In the genomic region with DNA sequence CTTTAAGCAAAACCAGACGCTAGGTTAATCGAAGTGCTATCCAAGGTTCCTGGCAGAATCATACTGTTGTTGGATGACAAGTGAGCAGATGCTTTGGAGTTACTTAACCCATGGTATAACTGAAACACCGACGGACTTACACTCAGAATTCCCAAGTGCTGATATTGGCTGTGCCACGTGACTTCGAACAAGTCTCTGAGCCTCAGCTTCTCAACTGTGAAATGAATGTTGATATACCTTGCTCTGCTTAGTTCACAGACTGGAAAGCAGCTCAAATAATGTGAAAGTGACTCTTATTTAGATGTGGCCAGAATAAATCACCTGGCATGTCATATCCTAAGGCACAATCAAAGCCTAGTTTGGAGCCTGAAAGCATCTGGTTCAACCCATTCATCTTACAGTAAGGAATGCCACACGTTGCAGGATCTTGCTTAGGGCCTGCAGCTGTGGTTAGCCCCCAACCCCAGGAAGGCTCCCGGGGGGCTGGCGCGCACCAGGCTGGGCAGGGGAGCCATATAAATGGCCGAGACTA, we compare ENCODE assay signal across 8 cellular contexts. TPM values are rescaled to one million over a fixed set of nuclear protein-coding genes. Genes with fewer than 3 reads are reported as not detected.
DNase-seq lines count a peak whose midpoint lies in the region; FAIRE-seq and TF ChIP-seq lines count a peak whose summit lies in the region.

No MANE protein-coding gene starts in this region.

- CTCF ChIA-PET in CD4-positive, alpha-beta memory T cell (lab: Charles Lee; ENCODE audit: partially characterized antibody), result interaction anchor here (0.8 to 1.2 kb wide), 4 partner anchors 9 to 80 kb away, joined by 3 to 4 read pairs (median 3); no protein-coding TSS in a partner anchor

- no peak for FAIRE-seq in H54 (lab: Jason Lieb, UNC)

- TF ChIP-seq CTCF in MM.1S (IDR thresholded peaks at IDR 0.05; ENCODE audit: low read length) (no peak), neural cell (IDR thresholded peaks at IDR 0.05; ENCODE audit: poor library complexity, severe bottlenecking) (no peak)

- no peaks in the 10 kb centered on the region for H3K9me3 ChIP-seq in CD4-positive, alpha-beta memory T cell (ENCODE audit: control insufficient read depth in 1 of 2, low read length in 2 of 2)
- H3K9me3 ChIP-seq in MM.1S (replicated peaks; ENCODE audit: insufficient read depth, low read length) (no peaks in the 10 kb centered on the region), duodenal mucosa (ENCODE audit: control insufficient read depth in 1 of 2, low read length in 2 of 2) (no peaks in the 10 kb centered on the region), neural cell (ENCODE audit: low read length) (no peaks in the 10 kb centered on the region)

- H3K9me3 Mint-ChIP-seq in CD4-positive, alpha-beta memory T cell, result peaks cover 0 to 3% (median 0%) of the 10 kb centered on the region in 8 donors

- peaks cover 19 to 27% of the 10 kb centered on the region in 2 donors for H3K36me3 Mint-ChIP-seq in CD4-positive, alpha-beta memory T cell

- peaks cover 29% of the 10 kb centered on the region for H3K4me1 ChIP-seq in CD4-positive, alpha-beta memory T cell (ENCODE audit: insufficient read depth, low read length)
- H3K4me1 ChIP-seq in MM.1S (ENCODE audit: low read length) (peaks cover 9% of the 10 kb centered on the region), duodenal mucosa (ENCODE audit: control insufficient read depth in 1 of 2, insufficient read depth in 2 of 2, low read length in 2 of 2) (peaks cover 13 to 25% of the 10 kb centered on the region in 2 donors)

- H3K27ac Mint-ChIP-seq in CD4-positive, alpha-beta memory T cell, result peak overlapping the region in 6 of 7 donors; percentile 32 to 93 (median 82)

- peak overlapping the region; percentile 89 to 94 (median 92) for H3K4me3 Mint-ChIP-seq in CD4-positive, alpha-beta memory T cell

- no peak for DNase-seq in CD4-positive, alpha-beta memory T cell
- DNase-seq in MM.1S, result no peak
- DNase-seq in retina, result no peak
- no peak for DNase-seq in pons (ENCODE audit: low spot score)
- DNase-seq in T1000 (lab: John Stamatoyannopoulos, UW), result no peak
- no peak for DNase-seq in H54 (ENCODE audit: insufficient read length, low spot score)

- H3K27me3 Mint-ChIP-seq in CD4-positive, alpha-beta memory T cell, result no peaks in the 10 kb centered on the region

- H2AFZ ChIP-seq in MM.1S (ENCODE audit: low read length) (peak overlapping the region; percentile 91), neural cell (ENCODE audit: low read depth, low read length) (peak overlapping the region; percentile 78)

- H3K9me2 ChIP-seq in MM.1S (replicated peaks; ENCODE audit: insufficient read depth, low read length) (no peaks in the 10 kb centered on the region), neural cell (ENCODE audit: insufficient read depth, low read length) (no peaks in the 10 kb centered on the region)

- TF ChIP-seq POLR2A in H54 (IDR thresholded peaks at IDR 0.05; ENCODE audit: low read depth, low read length), result no peak

- H4K20me1 ChIP-seq in MM.1S (ENCODE audit: insufficient read depth, low read length), result no peaks in the 10 kb centered on the region
- no peaks in the 10 kb centered on the region for H4K20me1 ChIP-seq in neural cell (ENCODE audit: insufficient read depth)

- H3K4me2 ChIP-seq in MM.1S (ENCODE audit: low read depth, low read length), result peak overlapping the region; percentile 87
- H3K4me2 ChIP-seq in neural cell (ENCODE audit: low read length), result peak overlapping the region; percentile 79

- no peaks in the 10 kb centered on the region for H3K27me3 ChIP-seq in CD4-positive, alpha-beta memory T cell (ENCODE audit: insufficient read depth, low read length)
- no peaks in the 10 kb centered on the region for H3K27me3 ChIP-seq in MM.1S (replicated peaks; ENCODE audit: insufficient read depth, low read length)
- no peaks in the 10 kb centered on the region for H3K27me3 ChIP-seq in duodenal mucosa (ENCODE audit: control insufficient read depth in 1 of 2, insufficient read depth in 2 of 2, low read length in 2 of 2)
- H3K27me3 ChIP-seq in neural cell (ENCODE audit: insufficient read depth, low read depth, low read length), result no peaks in the 10 kb centered on the region

- H3K79me2 ChIP-seq in MM.1S (ENCODE audit: low read length) (peaks cover 51% of the 10 kb centered on the region), neural cell (replicated peaks; ENCODE audit: insufficient read depth, low read length) (peaks cover 16% of the 10 kb centered on the region)

- H3K27ac ChIP-seq in CD4-positive, alpha-beta memory T cell (ENCODE audit: low read depth, low read length), result peak overlapping the region; percentile 68
- H3K27ac ChIP-seq in MM.1S (ENCODE audit: low read length) (peak overlapping the region; percentile 24; the same call in 1 of the 2 replicates), duodenal mucosa (ENCODE audit: low read depth, low read length) (no peak overlapping the region), neural cell (ENCODE audit: low read length) (no peak overlapping the region)

- H3K9ac ChIP-seq in MM.1S (ENCODE audit: low read length) (peak overlapping the region; percentile 82), duodenal mucosa (ENCODE audit: low read depth in 1 of 2, low read length in 2 of 2) (peak overlapping the region; percentile 61 to 73), neural cell (ENCODE audit: low read length) (peak overlapping the region; percentile 73)

- H3K4me3 ChIP-seq in CD4-positive, alpha-beta memory T cell (ENCODE audit: low read length in 2 of 2), result peak overlapping the region; percentile 58 to 91
- H3K4me3 ChIP-seq in MM.1S (ENCODE audit: low read length), result peak overlapping the region; percentile 95
- H3K4me3 ChIP-seq in duodenal mucosa (ENCODE audit: low read depth in 1 of 2, low read length in 2 of 2), result peak overlapping the region; percentile 93 to 97
- peak overlapping the region; percentile 87 for H3K4me3 ChIP-seq in neural cell (ENCODE audit: low read length)

- H3K36me3 ChIP-seq in CD4-positive, alpha-beta memory T cell (ENCODE audit: insufficient read depth, low read length), result no peaks in the 10 kb centered on the region
- H3K36me3 ChIP-seq in MM.1S (replicated peaks; ENCODE audit: insufficient read depth, low read length) (no peaks in the 10 kb centered on the region), duodenal mucosa (ENCODE audit: control insufficient read depth in 1 of 2, insufficient read depth in 2 of 2, low read length in 2 of 2) (peaks cover 5 to 6% of the 10 kb centered on the region in 2 donors), neural cell (ENCODE audit: insufficient read depth, low read length) (no peaks in the 10 kb centered on the region)

- H3F3A ChIP-seq in MM.1S (ENCODE audit: insufficient read depth, low read length) (no peaks in the 10 kb centered on the region; the same call in 1 of the 2 replicates), neural cell (ENCODE audit: insufficient read depth, low read length, poor library complexity, severe bottlenecking) (no peaks in the 10 kb centered on the region)

- H3K4me1 Mint-ChIP-seq in CD4-positive, alpha-beta memory T cell, result peaks cover 36 to 62% (median 48%) of the 10 kb centered on the region in 4 donors

- TF ChIP-seq EP300 in neural cell (conservative IDR thresholded peaks at IDR 0.05; ENCODE audit: poor library complexity, severe bottlenecking), result no peak

- no peak for TF ChIP-seq RAD21 in neural cell (conservative IDR thresholded peaks at IDR 0.05)

- POLR2A ChIA-PET in CD4-positive, alpha-beta memory T cell (lab: Charles Lee; ENCODE audit: partially characterized antibody), result interaction anchor here (0.9 to 2.3 kb wide), 8 partner anchors 8 to 899 kb away, joined by 3 to 8 read pairs (median 4); a partner anchor contains a TSS

- intact Hi-C loops in CD4-positive, alpha-beta memory T cell (cut with micrococcal nuclease), result no loop called here

TF ChIP-seq in neural cell, 6 proteins besides CTCF, POLR2A, EP300 and RAD21:
- TF ChIP-seq POLR2AphosphoS5 (IDR thresholded peaks at IDR 0.05) (no peak), MXI1 (conservative IDR thresholded peaks at IDR 0.05; ENCODE audit: poor library complexity, severe bottlenecking) (no peak), TAF1 (IDR thresholded peaks at IDR 0.05; ENCODE audit: low read depth) (no peak), SMC3 (conservative IDR thresholded peaks at IDR 0.05; ENCODE audit: poor library complexity) (no peak), EZH2 (IDR thresholded peaks at IDR 0.05; ENCODE audit: borderline replicate concordance, insufficient read depth, low read length, poor library complexity, severe bottlenecking) (no peak)
- TF ChIP-seq, protein P1, sequence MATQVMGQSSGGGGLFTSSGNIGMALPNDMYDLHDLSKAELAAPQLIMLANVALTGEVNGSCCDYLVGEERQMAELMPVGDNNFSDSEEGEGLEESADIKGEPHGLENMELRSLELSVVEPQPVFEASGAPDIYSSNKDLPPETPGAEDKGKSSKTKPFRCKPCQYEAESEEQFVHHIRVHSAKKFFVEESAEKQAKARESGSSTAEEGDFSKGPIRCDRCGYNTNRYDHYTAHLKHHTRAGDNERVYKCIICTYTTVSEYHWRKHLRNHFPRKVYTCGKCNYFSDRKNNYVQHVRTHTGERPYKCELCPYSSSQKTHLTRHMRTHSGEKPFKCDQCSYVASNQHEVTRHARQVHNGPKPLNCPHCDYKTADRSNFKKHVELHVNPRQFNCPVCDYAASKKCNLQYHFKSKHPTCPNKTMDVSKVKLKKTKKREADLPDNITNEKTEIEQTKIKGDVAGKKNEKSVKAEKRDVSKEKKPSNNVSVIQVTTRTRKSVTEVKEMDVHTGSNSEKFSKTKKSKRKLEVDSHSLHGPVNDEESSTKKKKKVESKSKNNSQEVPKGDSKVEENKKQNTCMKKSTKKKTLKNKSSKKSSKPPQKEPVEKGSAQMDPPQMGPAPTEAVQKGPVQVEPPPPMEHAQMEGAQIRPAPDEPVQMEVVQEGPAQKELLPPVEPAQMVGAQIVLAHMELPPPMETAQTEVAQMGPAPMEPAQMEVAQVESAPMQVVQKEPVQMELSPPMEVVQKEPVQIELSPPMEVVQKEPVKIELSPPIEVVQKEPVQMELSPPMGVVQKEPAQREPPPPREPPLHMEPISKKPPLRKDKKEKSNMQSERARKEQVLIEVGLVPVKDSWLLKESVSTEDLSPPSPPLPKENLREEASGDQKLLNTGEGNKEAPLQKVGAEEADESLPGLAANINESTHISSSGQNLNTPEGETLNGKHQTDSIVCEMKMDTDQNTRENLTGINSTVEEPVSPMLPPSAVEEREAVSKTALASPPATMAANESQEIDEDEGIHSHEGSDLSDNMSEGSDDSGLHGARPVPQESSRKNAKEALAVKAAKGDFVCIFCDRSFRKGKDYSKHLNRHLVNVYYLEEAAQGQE (IDR thresholded peaks at IDR 0.05; ENCODE audit: borderline replicate concordance), result no peak

RNA-seq across cellular contexts. Expression of a gene that starts 0.8 kb away (rescaled TPM):
- 10 to 100 TPM; 17.0 to 19.1 TPM for total RNA-seq in CD4-positive, alpha-beta memory T cell
- polyA plus RNA-seq in CD4-positive, alpha-beta memory T cell, result 10 to 100 TPM in 1 of 2 donors, 1 to 10 TPM in 1; 3.3 to 10.5 TPM
- 13.0 and 16.6 TPM in 2 replicates for polyA plus RNA-seq in neural cell
- 33.6 and 36.0 TPM in 2 replicates for polyA minus RNA-seq in neural cell

RNA-seq across cellular contexts. Expression of a gene that starts 3.6 kb away (rescaled TPM):
- total RNA-seq in CD4-positive, alpha-beta memory T cell, result 10 to 100 TPM; 28.0 to 33.1 TPM
- 100 to 1,000 TPM in 1 of 2 donors, 10 to 100 TPM in 1; 97.0 to 101 TPM for polyA plus RNA-seq in CD4-positive, alpha-beta memory T cell
- polyA plus RNA-seq in neural cell, result 26.8 and 28.0 TPM in 2 replicates
- 26.8 and 42.1 TPM in 2 replicates for polyA minus RNA-seq in neural cell

Comparison
In these comparisons a context has a peak if more than half of its experiments do, and no peak if none do; other contexts are left out.
1. H3K27ac ChIP-seq: peak in CD4-positive, alpha-beta memory T cell (single experiment) and MM.1S (single experiment); none in duodenal mucosa (single experiment) and neural cell (single experiment).
2. Peak in every context shown above with its lines, with median percentiles within 50 percentile points of each other: H3K4me3 ChIP-seq and H3K9ac ChIP-seq.